In genomic region chr17:1186923-1187771, GRCh38 we compare ENCODE assay signal across 8 cellular contexts. TPM values are rescaled to one million over a fixed set of nuclear protein-coding genes. Genes with fewer than 3 reads are reported as not detected.
DNase-seq lines count a peak whose midpoint lies in the region; ATAC-seq and TF ChIP-seq lines count a peak whose summit lies in the region.

No MANE protein-coding gene starts in this region.

- no peak overlapping the region for H3K9ac ChIP-seq in HUES6 (ENCODE audit: low read length)

- in situ Hi-C loops in SK-MEL-5 (cut with HindIII; ENCODE audit: low pct_unique_long_range_greater_than_20kb, low sequenced_read_pairs): no loop called here

- CTCF ChIA-PET in Calu3 (lab: Charles Lee): interaction anchor here (0.7 to 2.9 kb wide), 3 partner anchors 26 to 131 kb away, joined by 3 to 17 read pairs (median 4); no protein-coding TSS in a partner anchor
- CTCF ChIA-PET in activated naive CD4-positive, alpha-beta T cell treated with anti-CD3 and anti-CD28 coated beads for 36 hours (lab: Charles Lee): interaction anchor here (0.7 to 6.6 kb wide), 18 partner anchors 9 to 129 kb away, joined by 3 to 97 read pairs (median 4); no protein-coding TSS in a partner anchor

- peaks cover 14% of the 10 kb centered on the region for H3K27me3 ChIP-seq in HUES6 (ENCODE audit: control insufficient read depth, insufficient read depth, low read length)
- H3K27me3 ChIP-seq in suprapubic skin: no peaks in the 10 kb centered on the region

- no peak overlapping the region for H3K4me3 Mint-ChIP-seq in Calu3 (ENCODE audit: low read depth, unreplicated experiment)
- H3K4me3 Mint-ChIP-seq in activated naive CD4-positive, alpha-beta T cell treated with anti-CD3 and anti-CD28 coated beads for 36 hours: no peak overlapping the region

- WGBS in suprapubic skin: 45% methylated on average over 13 of the region's 34 CpGs

- peaks cover 15% of the 10 kb centered on the region for H3K4me1 Mint-ChIP-seq in Calu3 (ENCODE audit: low read depth, unreplicated experiment)
- H3K4me1 Mint-ChIP-seq in activated naive CD4-positive, alpha-beta T cell treated with anti-CD3 and anti-CD28 coated beads for 36 hours (ENCODE audit: low read depth): peaks cover 6% of the 10 kb centered on the region

- DNase-seq in Calu3: peak; percentile 84
- peak; percentile 91 for DNase-seq in SK-MEL-5 (ENCODE audit: low read depth, low spot score)
- peak; percentile 77 for DNase-seq in activated naive CD4-positive, alpha-beta T cell treated with anti-CD3 and anti-CD28 coated beads for 36 hours
- DNase-seq in germinal center (ENCODE audit: low spot score): peak; percentile 76
- DNase-seq in omental fat pad (ENCODE audit: low spot score): no peak
- DNase-seq in suprapubic skin (ENCODE audit: low spot score in 2 of 2): peak; percentile 90 to 92

- no peak overlapping the region for H3K27ac ChIP-seq in HUES6 (ENCODE audit: low read depth, low read length)
- H3K27ac ChIP-seq in suprapubic skin: peak overlapping the region; percentile 59

- peaks cover 20% of the 10 kb centered on the region for H3K4me1 ChIP-seq in HUES6 (ENCODE audit: control insufficient read depth, insufficient read depth, low read length)
- peaks cover 59% of the 10 kb centered on the region for H3K4me1 ChIP-seq in suprapubic skin

- H3K9me3 Mint-ChIP-seq in Calu3 (ENCODE audit: low read depth, unreplicated experiment): no peaks in the 10 kb centered on the region
- no peaks in the 10 kb centered on the region for H3K9me3 Mint-ChIP-seq in activated naive CD4-positive, alpha-beta T cell treated with anti-CD3 and anti-CD28 coated beads for 36 hours

- no peaks in the 10 kb centered on the region for H3K36me3 Mint-ChIP-seq in Calu3 (ENCODE audit: insufficient read depth, unreplicated experiment)
- H3K36me3 Mint-ChIP-seq in activated naive CD4-positive, alpha-beta T cell treated with anti-CD3 and anti-CD28 coated beads for 36 hours (ENCODE audit: low read depth): no peaks in the 10 kb centered on the region

- H3K9me3 ChIP-seq in HUES6 (ENCODE audit: control insufficient read depth, insufficient read depth, low read depth, low read length) (no peaks in the 10 kb centered on the region), suprapubic skin (no peaks in the 10 kb centered on the region)

- BruUV-seq in Calu3 (replicated peaks; lab: Mats Ljungman, UMichigan): no TSS peak

- intact Hi-C loops in Calu3 (cut with micrococcal nuclease; ENCODE audit: unreplicated experiment): loop anchor here (10.0 kb wide), 1 partner anchor 62 kb away; no protein-coding TSS in a partner anchor
- intact Hi-C loops in activated naive CD4-positive, alpha-beta T cell treated with anti-CD3 and anti-CD28 coated beads for 36 hours (cut with micrococcal nuclease): loop anchor here (1.0 to 2.0 kb wide), 2 partner anchors 64 to 129 kb away; no protein-coding TSS in a partner anchor

- H3K36me3 ChIP-seq in HUES6 (ENCODE audit: control insufficient read depth, insufficient read depth, low read length) (no peaks in the 10 kb centered on the region), suprapubic skin (no peaks in the 10 kb centered on the region)

- no peak for TF ChIP-seq POLR2A in suprapubic skin (IDR thresholded peaks at IDR 0.05)

- H3K27me3 Mint-ChIP-seq in Calu3 (ENCODE audit: unreplicated experiment): peaks cover 13% of the 10 kb centered on the region
- H3K27me3 Mint-ChIP-seq in activated naive CD4-positive, alpha-beta T cell treated with anti-CD3 and anti-CD28 coated beads for 36 hours (ENCODE audit: low read depth): no peaks in the 10 kb centered on the region

- peak; percentile 77 for ATAC-seq in omental fat pad (ENCODE audit: low FRiP score)
- ATAC-seq in HG03135 (IDR thresholded peaks at IDR 0.05; ENCODE audit: unreplicated experiment): no peak

- no peak for TF ChIP-seq EP300 in suprapubic skin (IDR thresholded peaks at IDR 0.05)

- peak; percentile 76 for TF ChIP-seq CTCF in Calu3 (IDR thresholded peaks at IDR 0.05; ENCODE audit: unreplicated experiment)
- TF ChIP-seq CTCF in omental fat pad (IDR thresholded peaks at IDR 0.05): peak in 2 of 3 donors; percentile 66 to 93
- TF ChIP-seq CTCF in suprapubic skin (IDR thresholded peaks at IDR 0.05): peak; percentile 91 to 98

- 0 out of 2 replicates have a peak overlapping the region, but pooled peaks have one; percentile 17 for H3K4me3 ChIP-seq in HUES6 (ENCODE audit: low read depth, low read length)
- peak overlapping the region; percentile 23 for H3K4me3 ChIP-seq in suprapubic skin

- no peak overlapping the region for H3K27ac Mint-ChIP-seq in Calu3 (ENCODE audit: unreplicated experiment)
- H3K27ac Mint-ChIP-seq in activated naive CD4-positive, alpha-beta T cell treated with anti-CD3 and anti-CD28 coated beads for 36 hours: no peak overlapping the region

RNA-seq across cellular contexts. Expression of gene ABR, which starts 7.4 kb away (rescaled TPM):
- 76.3 and 92.7 TPM in 2 replicates for total RNA-seq in Calu3 (2022)
- 26.2 and 38.4 TPM in 2 replicates for total RNA-seq in SK-MEL-5 (2014; rRNA removed; shearing (Covaris generic))
- 69.8 and 85.3 TPM in 2 replicates for polyA plus RNA-seq in SK-MEL-5 (2015; cell fraction: cytosol; rRNA removed)
- 96.7 and 109 TPM in 2 replicates for polyA plus RNA-seq in SK-MEL-5 (2015; cell fraction: nucleus; rRNA removed)
- 10 to 100 TPM; 32.1 to 33.4 TPM for total RNA-seq in activated naive CD4-positive, alpha-beta T cell treated with anti-CD3 and anti-CD28 coated beads for 36 hours
- 10 to 100 TPM; 51.1 to 92.1 (median 75.8) TPM for total RNA-seq in omental fat pad
- 100 to 1,000 TPM in 2 of 4 donors, 10 to 100 TPM in 2; 78.0 to 208 (median 106) TPM for total RNA-seq in suprapubic skin
